ENCODE assay signal across 9 cellular contexts in the genomic region with DNA sequence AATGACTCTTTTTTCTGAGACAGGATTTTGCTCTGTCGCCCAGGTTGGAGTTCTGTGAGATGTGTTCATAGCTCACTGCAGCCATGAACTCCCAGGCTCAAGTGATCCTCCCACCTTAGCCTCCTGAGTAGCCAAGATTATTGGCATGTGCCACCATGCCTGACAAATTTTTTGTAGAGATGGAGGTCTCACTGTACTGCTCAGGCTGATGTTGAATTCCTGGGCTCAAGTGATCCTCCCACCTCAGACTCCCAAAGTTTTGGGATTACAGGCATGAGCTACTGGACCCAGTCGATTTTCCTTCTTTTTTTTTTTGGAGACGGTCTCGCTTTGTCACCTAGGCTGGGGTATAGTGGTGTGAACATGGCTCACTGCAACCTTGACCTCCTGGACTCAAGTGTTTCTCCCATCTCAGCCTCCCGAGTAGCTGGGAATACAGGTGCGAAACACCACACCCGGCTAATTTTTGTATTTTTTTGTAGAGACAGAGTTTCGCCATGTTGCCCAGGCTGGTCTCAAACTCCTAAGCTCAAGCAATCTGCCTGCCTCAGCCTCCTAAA. TPM values are rescaled to one million over a fixed set of nuclear protein-coding genes. Genes with fewer than 3 reads are reported as not detected.
DNase-seq lines count a peak whose midpoint lies in the region; ATAC-seq and TF ChIP-seq lines count a peak whose summit lies in the region.
"Had no signal": no experiment of that assay in that cellular context is flagged by ENCODE, and none has a peak within 500 bp of the region (broad histone marks: within the 10 kb centered on the region; RNA-seq: fewer than 3 reads in every experiment).

No MANE protein-coding gene starts in this region.

- no TSS peak for BruUV-seq in HCT116 (replicated peaks; lab: Mats Ljungman, UMichigan)

- intact Hi-C loops in HCT116 (cut with micrococcal nuclease) = no loop called here
- intact Hi-C loops in activated CD8-positive, alpha-beta T cell treated with anti-CD3 and anti-CD28 coated beads for 36 hours (cut with micrococcal nuclease) = no loop called here

- POLR2A ChIA-PET in HCT116 (lab: Charles Lee) = interaction anchor here (0.9 to 2.0 kb wide), 7 partner anchors 8 to 36 kb away, joined by 3 to 9 read pairs (median 5); a partner anchor contains a TSS
- POLR2A ChIA-PET in activated CD8-positive, alpha-beta T cell treated with anti-CD3 and anti-CD28 coated beads for 36 hours (lab: Charles Lee) = interaction anchor here (1.0 to 2.7 kb wide), 5 partner anchors 10 to 36 kb away, joined by 3 to 17 read pairs (median 5); a partner anchor contains a TSS

- H3K4me1 ChIP-seq in HCT116 (ENCODE audit: control insufficient read depth in 1 of 2, insufficient read depth in 2 of 2, low read length in 2 of 2) = peaks cover 84 to 99% of the 10 kb centered on the region in 2 experiments
- H3K4me1 ChIP-seq in gastroesophageal sphincter = peaks cover 9 to 79% (median 34%) of the 10 kb centered on the region in 3 donors
- peaks cover 12% of the 10 kb centered on the region for H3K4me1 ChIP-seq in smooth muscle cell (ENCODE audit: low read depth)

- CTCF ChIA-PET in HCT116 (lab: Charles Lee) = interaction anchor here (1.6 to 2.0 kb wide), 2 partner anchors 25 to 138 kb away, joined by 6 to 12 read pairs; a partner anchor contains a TSS
- CTCF ChIA-PET in activated CD8-positive, alpha-beta T cell treated with anti-CD3 and anti-CD28 coated beads for 36 hours (lab: Charles Lee) = interaction anchor here (1.2 to 4.8 kb wide), 4 partner anchors 18 to 36 kb away, joined by 5 to 38 read pairs (median 12); a partner anchor contains a TSS

- H3K9me3 Mint-ChIP-seq in activated CD8-positive, alpha-beta T cell treated with anti-CD3 and anti-CD28 coated beads for 36 hours = no peaks in the 10 kb centered on the region

- H3F3A ChIP-seq in smooth muscle cell (ENCODE audit: low read depth) = peaks cover 16% of the 10 kb centered on the region

- RAD21 ChIA-PET in HCT116 (lab: Charles Lee; ENCODE audit: low non-redundant PET in 1 of 2, low total read pairs in 2 of 2, uncharacterized antibody in 2 of 2, unreplicated experiment in 2 of 2) = no interaction called here

- no peaks in the 10 kb centered on the region for H3K27me3 Mint-ChIP-seq in activated CD8-positive, alpha-beta T cell treated with anti-CD3 and anti-CD28 coated beads for 36 hours

- peaks cover 75% of the 10 kb centered on the region for H3K4me1 Mint-ChIP-seq in activated CD8-positive, alpha-beta T cell treated with anti-CD3 and anti-CD28 coated beads for 36 hours (ENCODE audit: low read depth)

- WGBS in gastroesophageal sphincter (ENCODE audit: low coverage in 1 of 2), 2 donors = 50 to 91% methylated on average over 1 to 6 of the region's 8 CpGs
- WGBS in smooth muscle cell (ENCODE audit: low lambda C conversion rate) = 97% methylated on average over 8 of the region's 8 CpGs

- H3K27ac Mint-ChIP-seq in activated CD8-positive, alpha-beta T cell treated with anti-CD3 and anti-CD28 coated beads for 36 hours = peak overlapping the region; percentile 65

- H3K36me3 Mint-ChIP-seq in activated CD8-positive, alpha-beta T cell treated with anti-CD3 and anti-CD28 coated beads for 36 hours (ENCODE audit: low read depth) = peaks cover 72% of the 10 kb centered on the region

- H2AFZ ChIP-seq in HCT116 (ENCODE audit: low read depth, low read length, poor library complexity, severe bottlenecking) = no peak overlapping the region
- no peak overlapping the region for H2AFZ ChIP-seq in smooth muscle cell (ENCODE audit: low read depth)

- TF ChIP-seq CTCF in HCT116 (IDR thresholded peaks at IDR 0.05 in 2 of 3, conservative IDR thresholded peaks at IDR 0.05 in 1 of 3; ENCODE audit: borderline replicate concordance in 1 of 3, insufficient read depth in 1 of 3, low read depth in 2 of 3, low read length in 2 of 3) (no peak), gastroesophageal sphincter (IDR thresholded peaks at IDR 0.05) (no peak), smooth muscle cell (IDR thresholded peaks at IDR 0.05; ENCODE audit: borderline replicate concordance, insufficient read depth, poor library complexity, severe bottlenecking) (no peak)
- TF ChIP-seq CTCF in activated CD8-positive, alpha-beta T cell treated with anti-CD3 and anti-CD28 coated beads for 36 hours (IDR thresholded peaks at IDR 0.05) = no peak

- no peak for TF ChIP-seq RAD21 in HCT116 (IDR thresholded peaks at IDR 0.05; ENCODE audit: low read depth)

- TF ChIP-seq EP300 in gastroesophageal sphincter (IDR thresholded peaks at IDR 0.05) = no peak

- TF ChIP-seq POLR2A in HCT116 (IDR thresholded peaks at IDR 0.05; ENCODE audit: borderline replicate concordance, extremely low read depth, insufficient read depth, insufficient read length) (no peak), gastroesophageal sphincter (IDR thresholded peaks at IDR 0.05) (no peak)

- H3K4me3 ChIP-seq in HCT116 (replicated peaks in 1 of 2; ENCODE audit: low read depth in 1 of 2, low read length in 2 of 2) (no peak overlapping the region), gastroesophageal sphincter (no peak overlapping the region), smooth muscle cell (no peak overlapping the region)

- DNase-seq in HCT116 (ENCODE audit: low read depth, low spot score) (no peak), smooth muscle cell (lab: John Stamatoyannopoulos, UW; ENCODE audit: unreplicated experiment) (no peak), putamen (ENCODE audit: low spot score) (no peak), NCI-H2107 (lab: John Stamatoyannopoulos, UW) (no peak)
- DNase-seq in activated CD8-positive, alpha-beta T cell treated with anti-CD3 and anti-CD28 coated beads for 36 hours = no peak
- DNase-seq: activated T-cell treated with anti-CD3 and anti-CD28 coated beads for 4 hours had no signal

- H3K9me3 ChIP-seq in HCT116 (ENCODE audit: control insufficient read depth in 1 of 2, insufficient read depth in 1 of 2, low read depth in 1 of 2, low read length in 2 of 2) (no peaks in the 10 kb centered on the region), gastroesophageal sphincter (no peaks in the 10 kb centered on the region), smooth muscle cell (replicated peaks; ENCODE audit: low read depth) (no peaks in the 10 kb centered on the region)

- H3K27me3 ChIP-seq in HCT116 (ENCODE audit: insufficient read depth, low read length) (no peaks in the 10 kb centered on the region), gastroesophageal sphincter (no peaks in the 10 kb centered on the region), smooth muscle cell (ENCODE audit: low read depth) (no peaks in the 10 kb centered on the region)

- peaks cover 2 to 52% of the 10 kb centered on the region in 2 experiments; a peak in 3 of 4 replicates for H3K36me3 ChIP-seq in HCT116 (ENCODE audit: control insufficient read depth in 1 of 2, insufficient read depth in 2 of 2, low read length in 2 of 2)
- H3K36me3 ChIP-seq in gastroesophageal sphincter = peaks cover 0 to 15% of the 10 kb centered on the region in 2 donors
- H3K36me3 ChIP-seq in smooth muscle cell (ENCODE audit: low read depth) = no peaks in the 10 kb centered on the region

- peaks cover 100% of the 10 kb centered on the region for H3K79me2 ChIP-seq in HCT116 (ENCODE audit: insufficient read depth, low read length)
- peaks cover 62% of the 10 kb centered on the region for H3K79me2 ChIP-seq in smooth muscle cell (ENCODE audit: low read depth)

- H3K9ac ChIP-seq in HCT116 (ENCODE audit: low read length) (peak overlapping the region; percentile 46), smooth muscle cell (ENCODE audit: low read depth) (peak overlapping the region; percentile 68)

- peak overlapping the region; percentile 57; the same call in 1 of the 2 replicates for H3K4me2 ChIP-seq in HCT116 (ENCODE audit: low read length)
- peak overlapping the region; percentile 58 for H3K4me2 ChIP-seq in smooth muscle cell

- no peak overlapping the region for H3K4me3 Mint-ChIP-seq in activated CD8-positive, alpha-beta T cell treated with anti-CD3 and anti-CD28 coated beads for 36 hours

- peak overlapping the region; percentile 81 for H3K27ac ChIP-seq in HCT116 (ENCODE audit: low read depth, low read length)
- H3K27ac ChIP-seq in gastroesophageal sphincter = peak overlapping the region in 3 of 4 donors; percentile 63 to 80 (median 72)
- H3K27ac ChIP-seq in smooth muscle cell (ENCODE audit: low read depth) = peak overlapping the region; percentile 96

- ATAC-seq in HCT116 (no peak), gastroesophageal sphincter (no peak), esophagus mucosa (no peak), HG02973 (IDR thresholded peaks at IDR 0.05; ENCODE audit: unreplicated experiment) (no peak)
- ATAC-seq in activated CD8-positive, alpha-beta T cell treated with anti-CD3 and anti-CD28 coated beads for 36 hours = no peak

- no peaks in the 10 kb centered on the region for H3K9me2 ChIP-seq in HCT116 (ENCODE audit: insufficient read depth)

- H4K20me1 ChIP-seq in HCT116 (ENCODE audit: insufficient read depth) (no peaks in the 10 kb centered on the region), smooth muscle cell (ENCODE audit: low read depth) (peaks cover 4% of the 10 kb centered on the region)

RNA-seq across cellular contexts. Expression of a gene that starts 24.3 kb away (rescaled TPM):
- total RNA-seq in HCT116 (2021; ENCODE audit: unreplicated experiment) (226 TPM), gastroesophageal sphincter (100 to 1,000 TPM in 3 of 4 donors, 10 to 100 TPM in 1; 71.9 to 171 (median 135) TPM), smooth muscle cell (35.5 and 47.0 TPM in 2 replicates), esophagus mucosa (76.6 TPM)
- 186 and 209 TPM in 2 replicates for polyA plus RNA-seq in HCT116 (2012)
- 100 to 1,000 TPM; 182 TPM for total RNA-seq in activated CD8-positive, alpha-beta T cell treated with anti-CD3 and anti-CD28 coated beads for 36 hours
- 24.8 and 41.1 TPM in 2 replicates for polyA plus RNA-seq in smooth muscle cell

RNA-seq across cellular contexts. Expression of a gene that starts 40.8 kb away (rescaled TPM):
- total RNA-seq in HCT116 (2021; ENCODE audit: unreplicated experiment) (163 TPM), gastroesophageal sphincter (1 to 10 TPM in 1 of 4 donors, under 1 TPM in 3; 0.13 to 1.4 (median 0.74) TPM), smooth muscle cell (24.5 and 28.3 TPM in 2 replicates), esophagus mucosa (32.6 TPM)
- polyA plus RNA-seq in HCT116 (2012) = 94.9 and 129 TPM in 2 replicates
- 100 to 1,000 TPM; 112 to 113 TPM for total RNA-seq in activated CD8-positive, alpha-beta T cell treated with anti-CD3 and anti-CD28 coated beads for 36 hours
- 18.7 and 21.7 TPM in 2 replicates for polyA plus RNA-seq in smooth muscle cell

Comparison
In these comparisons a context has a peak if more than half of its experiments do, and no peak if none do; other contexts are left out.
1. RNA of a gene that starts 40.8 kb away (total RNA-seq): 163 TPM in HCT116 (single experiment), 112 to 113 TPM in activated CD8-positive, alpha-beta T cell treated with anti-CD3 and anti-CD28 coated beads for 36 hours, 32.6 TPM in esophagus mucosa (single experiment) and 24.5 to 28.3 TPM in smooth muscle cell; 0.13 to 1.4 TPM in gastroesophageal sphincter; every median in the first group is over 10 times any median in the second.
2. Peak in every context shown above with its lines, with median percentiles within 50 percentile points of each other: H3K27ac ChIP-seq.